In genomic region chr2:28778392-28778791, GRCh38 we compare ENCODE assay signal across 18 cellular contexts. TPM values are rescaled to one million over a fixed set of nuclear protein-coding genes. Genes with fewer than 3 reads are reported as not detected.
DNase-seq lines count a peak whose midpoint lies in the region; ATAC-seq and TF ChIP-seq lines count a peak whose summit lies in the region.
"Had no signal": no experiment of that assay in that cellular context is flagged by ENCODE, and none has a peak within 500 bp of the region (broad histone marks: within the 10 kb centered on the region; RNA-seq: fewer than 3 reads in every experiment).

No MANE protein-coding gene starts in this region.

- peaks cover 32% of the 10 kb centered on the region for H3K36me3 Mint-ChIP-seq in activated CD8-positive, alpha-beta T cell treated with anti-CD3 and anti-CD28 coated beads for 36 hours (ENCODE audit: low read depth)
- peaks cover 33% of the 10 kb centered on the region for H3K36me3 Mint-ChIP-seq in activated CD8-positive, alpha-beta T cell treated with anti-CD3 and anti-CD28 coated beads, Interleukin-2, amount 10 ng/mL, durations not matched to agents 7 days and 5 days (ENCODE audit: low read depth)
- H3K36me3 Mint-ChIP-seq in activated naive CD8-positive, alpha-beta T cell treated with anti-CD3 and anti-CD28 coated beads for 36 hours, result peaks cover 18% of the 10 kb centered on the region
- peaks cover 31% of the 10 kb centered on the region for H3K36me3 Mint-ChIP-seq in osteocyte (ENCODE audit: unreplicated experiment)

- CTCF ChIA-PET in activated CD8-positive, alpha-beta T cell treated with anti-CD3 and anti-CD28 coated beads for 36 hours (lab: Charles Lee), result interaction anchor here (0.7 to 1.3 kb wide), 2 partner anchors 184 to 212 kb away, joined by 3 to 4 read pairs; no protein-coding TSS in a partner anchor
- CTCF ChIA-PET in activated CD8-positive, alpha-beta T cell treated with anti-CD3 and anti-CD28 coated beads, Interleukin-2, amount 10 ng/mL, durations not matched to agents 7 days and 5 days (lab: Charles Lee), result no interaction called here

- H3K4me1 Mint-ChIP-seq in activated CD8-positive, alpha-beta T cell treated with anti-CD3 and anti-CD28 coated beads for 36 hours (ENCODE audit: low read depth), result peaks cover 23% of the 10 kb centered on the region
- H3K4me1 Mint-ChIP-seq in activated CD8-positive, alpha-beta T cell treated with anti-CD3 and anti-CD28 coated beads, Interleukin-2, amount 10 ng/mL, durations not matched to agents 7 days and 5 days (ENCODE audit: low read depth), result peaks cover 8% of the 10 kb centered on the region
- peaks cover 28% of the 10 kb centered on the region for H3K4me1 Mint-ChIP-seq in activated naive CD8-positive, alpha-beta T cell treated with anti-CD3 and anti-CD28 coated beads for 36 hours
- H3K4me1 Mint-ChIP-seq in osteocyte (ENCODE audit: unreplicated experiment), result peaks cover 12% of the 10 kb centered on the region

- peaks cover 84% of the 10 kb centered on the region for H3K79me2 ChIP-seq in osteoblast (ENCODE audit: insufficient read depth, low read length)

- peaks cover 24% of the 10 kb centered on the region for H4K20me1 ChIP-seq in osteoblast (ENCODE audit: insufficient read depth, low read length)

- H3K4me3 ChIP-seq in osteoblast (ENCODE audit: insufficient read depth, low read length), result no peak overlapping the region
- H3K4me3 ChIP-seq in dorsolateral prefrontal cortex, result no peak overlapping the region
- H3K4me3 ChIP-seq: BLaER1 treated with 17β-estradiol and CSF1 and Interleukin-3, amounts not matched to agents 10 nM and 100 nM; Peyer's patch had no signal

- H3K4me3 Mint-ChIP-seq in activated CD8-positive, alpha-beta T cell treated with anti-CD3 and anti-CD28 coated beads for 36 hours, result no peak overlapping the region
- H3K4me3 Mint-ChIP-seq in activated CD8-positive, alpha-beta T cell treated with anti-CD3 and anti-CD28 coated beads, Interleukin-2, amount 10 ng/mL, durations not matched to agents 7 days and 5 days, result no peak overlapping the region
- H3K4me3 Mint-ChIP-seq in activated naive CD8-positive, alpha-beta T cell treated with anti-CD3 and anti-CD28 coated beads for 36 hours, result no peak overlapping the region
- H3K4me3 Mint-ChIP-seq in osteocyte (ENCODE audit: unreplicated experiment), result no peak overlapping the region

- H3K36me3 ChIP-seq in osteoblast (ENCODE audit: insufficient read depth, low read length), result peaks cover 51% of the 10 kb centered on the region

- no peaks in the 10 kb centered on the region for H3K9me3 Mint-ChIP-seq in activated CD8-positive, alpha-beta T cell treated with anti-CD3 and anti-CD28 coated beads for 36 hours
- no peaks in the 10 kb centered on the region for H3K9me3 Mint-ChIP-seq in activated CD8-positive, alpha-beta T cell treated with anti-CD3 and anti-CD28 coated beads, Interleukin-2, amount 10 ng/mL, durations not matched to agents 7 days and 5 days (ENCODE audit: insufficient read depth)
- no peaks in the 10 kb centered on the region for H3K9me3 Mint-ChIP-seq in activated naive CD8-positive, alpha-beta T cell treated with anti-CD3 and anti-CD28 coated beads for 36 hours
- no peaks in the 10 kb centered on the region for H3K9me3 Mint-ChIP-seq in osteocyte (ENCODE audit: unreplicated experiment)

- ATAC-seq in activated CD8-positive, alpha-beta T cell treated with anti-CD3 and anti-CD28 coated beads for 36 hours, result no peak
- no peak for ATAC-seq in activated CD8-positive, alpha-beta T cell treated with anti-CD3 and anti-CD28 coated beads, Interleukin-2, amount 10 ng/mL, durations not matched to agents 7 days and 5 days

- POLR2A ChIA-PET in activated CD8-positive, alpha-beta T cell treated with anti-CD3 and anti-CD28 coated beads for 36 hours (lab: Charles Lee), result no interaction called here
- POLR2A ChIA-PET in activated CD8-positive, alpha-beta T cell treated with anti-CD3 and anti-CD28 coated beads, Interleukin-2, amount 10 ng/mL, durations not matched to agents 7 days and 5 days (lab: Charles Lee), result no interaction called here

- peak overlapping the region; percentile 30 for H3K27ac Mint-ChIP-seq in activated CD8-positive, alpha-beta T cell treated with anti-CD3 and anti-CD28 coated beads for 36 hours
- H3K27ac Mint-ChIP-seq in activated CD8-positive, alpha-beta T cell treated with anti-CD3 and anti-CD28 coated beads, Interleukin-2, amount 10 ng/mL, durations not matched to agents 7 days and 5 days, result no peak overlapping the region
- peak overlapping the region; percentile 45 for H3K27ac Mint-ChIP-seq in activated naive CD8-positive, alpha-beta T cell treated with anti-CD3 and anti-CD28 coated beads for 36 hours
- H3K27ac Mint-ChIP-seq in osteocyte (ENCODE audit: unreplicated experiment), result peak overlapping the region; percentile 54

- H2AFZ ChIP-seq in osteoblast (ENCODE audit: low read length), result no peak overlapping the region

- intact Hi-C loops in activated CD8-positive, alpha-beta T cell treated with anti-CD3 and anti-CD28 coated beads for 36 hours (cut with micrococcal nuclease), result no loop called here
- intact Hi-C loops in dorsolateral prefrontal cortex (cut with DNase I), result no loop called here

- no peaks in the 10 kb centered on the region for H3K27me3 Mint-ChIP-seq in activated CD8-positive, alpha-beta T cell treated with anti-CD3 and anti-CD28 coated beads for 36 hours
- no peaks in the 10 kb centered on the region for H3K27me3 Mint-ChIP-seq in activated CD8-positive, alpha-beta T cell treated with anti-CD3 and anti-CD28 coated beads, Interleukin-2, amount 10 ng/mL, durations not matched to agents 7 days and 5 days (ENCODE audit: low read depth)
- H3K27me3 Mint-ChIP-seq in activated naive CD8-positive, alpha-beta T cell treated with anti-CD3 and anti-CD28 coated beads for 36 hours, result no peaks in the 10 kb centered on the region
- H3K27me3 Mint-ChIP-seq in osteocyte (ENCODE audit: unreplicated experiment), result no peaks in the 10 kb centered on the region

- no peak overlapping the region for H3K4me2 ChIP-seq in osteoblast (ENCODE audit: insufficient read depth, low read length)

- no peak overlapping the region for H3K27ac ChIP-seq in osteoblast (ENCODE audit: low read depth, low read length)
- peak overlapping the region in 1 of 59 donors; percentile 23 for H3K27ac ChIP-seq in dorsolateral prefrontal cortex
- H3K27ac ChIP-seq: Peyer's patch had no signal

- DNase-seq in activated CD8-positive, alpha-beta T cell treated with anti-CD3 and anti-CD28 coated beads for 36 hours, result no peak
- no peak for DNase-seq in activated CD8-positive, alpha-beta T cell treated with anti-CD3 and anti-CD28 coated beads, Interleukin-2, amount 10 ng/mL, durations not matched to agents 7 days and 5 days
- peak; percentile 19 for DNase-seq in CD1c-positive myeloid dendritic cell (ENCODE audit: extremely low spot score)
- DNase-seq in activated naive CD8-positive, alpha-beta T cell treated with anti-CD3 and anti-CD28 coated beads for 36 hours, result no peak
- DNase-seq in osteocyte (ENCODE audit: extremely low spot score, unreplicated experiment), result no peak
- DNase-seq in superior temporal gyrus (ENCODE audit: extremely low spot score), result no peak
- no peak for DNase-seq in osteoblast (ENCODE audit: insufficient read length, low spot score, missing footprints)
- DNase-seq in dorsolateral prefrontal cortex, result no peak
- DNase-seq: H7, IMR-90, Kasumi-1, NCI-H1930, NCI-H2171, NCI-H510A, NCI-H82, Peyer's patch had no signal

- no peaks in the 10 kb centered on the region for H3K27me3 ChIP-seq in osteoblast (ENCODE audit: insufficient read depth, low read length)
- no peaks in the 10 kb centered on the region for H3K27me3 ChIP-seq in dorsolateral prefrontal cortex
- H3K27me3 ChIP-seq: BLaER1 treated with 17β-estradiol and CSF1 and Interleukin-3, amounts not matched to agents 10 nM and 100 nM; Peyer's patch had no signal

- no peaks in the 10 kb centered on the region for H3K9me3 ChIP-seq in osteoblast (ENCODE audit: low read depth, low read length)
- H3K9me3 ChIP-seq: BLaER1 treated with 17β-estradiol and CSF1 and Interleukin-3, amounts not matched to agents 10 nM and 100 nM; Peyer's patch had no signal

- H3K4me1 ChIP-seq in osteoblast (ENCODE audit: insufficient read depth, low read length), result no peaks in the 10 kb centered on the region

- no peak for TF ChIP-seq CTCF in activated CD8-positive, alpha-beta T cell treated with anti-CD3 and anti-CD28 coated beads for 36 hours (IDR thresholded peaks at IDR 0.05)
- TF ChIP-seq CTCF in osteocyte (IDR thresholded peaks at IDR 0.05), result no peak
- TF ChIP-seq CTCF in osteoblast (IDR thresholded peaks at IDR 0.05; ENCODE audit: extremely low read depth, low read depth, low read length), result no peak
- TF ChIP-seq CTCF in dorsolateral prefrontal cortex (IDR thresholded peaks at IDR 0.05 in 54 of 56, conservative IDR thresholded peaks at IDR 0.05 in 2 of 56; ENCODE audit: low read depth in 1 of 56, partially characterized antibody in 56 of 56), result no peak

RNA-seq across cellular contexts. Expression of gene PPP1CB, which starts 26.8 kb away (rescaled TPM):
- total RNA-seq in activated CD8-positive, alpha-beta T cell treated with anti-CD3 and anti-CD28 coated beads for 36 hours, result 100 to 1,000 TPM; 206 to 216 TPM
- total RNA-seq in activated CD8-positive, alpha-beta T cell treated with anti-CD3 and anti-CD28 coated beads, Interleukin-2, amount 10 ng/mL, durations not matched to agents 7 days and 5 days, result 100 to 1,000 TPM; 174 to 183 TPM
- total RNA-seq in activated naive CD8-positive, alpha-beta T cell treated with anti-CD3 and anti-CD28 coated beads for 36 hours, result 100 to 1,000 TPM; 229 to 232 TPM
- total RNA-seq in osteocyte (198 and 200 TPM in 2 replicates), osteoblast (167 and 170 TPM in 2 replicates), dorsolateral prefrontal cortex (100 to 1,000 TPM; 152 to 296 (median 223) TPM)

RNA-seq across cellular contexts. Expression of gene SPDYA, which starts 32.2 kb away (rescaled TPM):
- total RNA-seq in activated CD8-positive, alpha-beta T cell treated with anti-CD3 and anti-CD28 coated beads for 36 hours, result 1 to 10 TPM; 1.3 to 1.4 TPM
- total RNA-seq in activated CD8-positive, alpha-beta T cell treated with anti-CD3 and anti-CD28 coated beads, Interleukin-2, amount 10 ng/mL, durations not matched to agents 7 days and 5 days, result 1 to 10 TPM; 1.2 TPM
- under 1 TPM; 0.40 to 0.85 TPM for total RNA-seq in activated naive CD8-positive, alpha-beta T cell treated with anti-CD3 and anti-CD28 coated beads for 36 hours
- total RNA-seq in osteocyte, result 0.62 and 1.2 TPM in 2 replicates
- total RNA-seq in osteoblast, result 0.59 and 0.72 TPM in 2 replicates
- total RNA-seq in dorsolateral prefrontal cortex, result 1 to 10 TPM in 103 of 120 experiments, under 1 TPM in 16, not detected in 1; 0.60 to 3.7 (median 1.7) TPM
- total RNA-seq: A172, IMR-90 had no signal
